ENCODE assay signal across 8 cellular contexts in the genomic region with DNA sequence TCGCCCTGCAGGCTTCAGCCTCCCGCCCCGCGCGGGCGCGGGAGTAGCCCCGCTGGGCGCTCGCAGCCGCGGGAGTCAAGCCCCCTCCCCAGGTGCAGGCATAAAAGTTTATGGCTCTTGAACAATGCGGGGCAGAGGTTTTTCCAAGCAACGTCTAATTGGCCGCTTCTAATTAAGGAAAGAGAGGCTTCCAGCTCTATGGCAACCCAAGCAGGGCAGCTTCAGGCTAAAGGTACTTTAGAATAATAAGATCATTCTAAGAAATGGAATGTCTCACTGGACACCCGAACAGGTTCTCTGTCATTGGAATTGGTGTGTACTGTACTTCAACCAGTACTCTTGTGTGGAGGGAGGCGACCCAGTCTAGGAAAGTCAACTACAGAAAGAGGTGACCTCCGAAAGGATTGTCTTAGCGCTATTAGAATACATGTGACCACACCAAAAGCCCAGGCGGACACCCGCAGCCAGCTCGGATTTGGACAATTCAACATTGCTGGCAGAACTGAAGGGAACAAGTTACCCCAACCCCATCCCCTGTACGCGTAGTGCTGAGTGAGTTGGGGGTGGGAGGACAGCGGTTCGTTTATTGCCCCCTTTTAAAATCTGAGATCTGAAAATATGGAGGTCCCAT. TPM values are rescaled to one million over a fixed set of nuclear protein-coding genes. Genes with fewer than 3 reads are reported as not detected.
DNase-seq lines count a peak whose midpoint lies in the region; ATAC-seq and TF ChIP-seq lines count a peak whose summit lies in the region.

No MANE protein-coding gene starts in this region.

- H3K27ac ChIP-seq in SJSA1 (no peak overlapping the region), adrenal gland (no peak overlapping the region)

- TF ChIP-seq CTCF in GM13976 (IDR thresholded peaks at IDR 0.05; ENCODE audit: borderline replicate concordance, control extremely low read depth, extremely low read depth, insufficient read depth, missing control alignments) (no peak), glutamatergic neuron (IDR thresholded peaks at IDR 0.05; ENCODE audit: partially characterized antibody, unreplicated experiment) (no peak), adrenal gland (IDR thresholded peaks at IDR 0.05) (no peak)

- H3K4me1 ChIP-seq in SJSA1 (replicated peaks): peaks cover 24% of the 10 kb centered on the region
- H3K4me1 ChIP-seq in adrenal gland (replicated peaks in 1 of 2): peaks cover 4 to 27% of the 10 kb centered on the region in 2 donors

- H3K36me3 ChIP-seq in SJSA1: no peaks in the 10 kb centered on the region; the same call in 1 of the 2 replicates
- H3K36me3 ChIP-seq in adrenal gland (replicated peaks in 1 of 2): no peaks in the 10 kb centered on the region

- 1 to 6% (median 3%) methylated on average over 14 to 26 of the region's 26 CpGs for WGBS in adrenal gland, 4 donors

- peak overlapping the region; percentile 45 for H3K4me3 ChIP-seq in SJSA1
- H3K4me3 ChIP-seq in skeletal muscle cell (ENCODE audit: low read depth, low read length): peak overlapping the region; percentile 46
- H3K4me3 ChIP-seq in adrenal gland: peak overlapping the region in 2 of 4 donors; percentile 5 to 43

- H3K4me3 Mint-ChIP-seq in glutamatergic neuron (ENCODE audit: unreplicated experiment): peak overlapping the region; percentile 72

- intact Hi-C loops in adrenal gland (cut with DNase I): no loop called here

- H3K4me1 Mint-ChIP-seq in glutamatergic neuron (ENCODE audit: low read depth, unreplicated experiment): peaks cover 9% of the 10 kb centered on the region

- DNase-seq in GM13976 (ENCODE audit: low spot score) (peak; percentile 40), SJSA1 (ENCODE audit: low read depth in 1 of 2, low spot score in 2 of 2) (no peak), glutamatergic neuron (no peak), skeletal muscle cell (ENCODE audit: low read depth) (no peak), pons (ENCODE audit: low spot score) (no peak), OCI-M2 (lab: John Stamatoyannopoulos, UW; ENCODE audit: unreplicated experiment) (no peak), adrenal gland (no peak)

- ATAC-seq in HG02840 (IDR thresholded peaks at IDR 0.05; ENCODE audit: low FRiP score, unreplicated experiment): no peak

- in situ Hi-C loops in GM13976 (cut with MboI; ENCODE audit: low sequenced_read_pairs, unreplicated experiment): no loop called here

- TF ChIP-seq POLR2A in adrenal gland (IDR thresholded peaks at IDR 0.05): no peak

- H3K36me3 Mint-ChIP-seq in glutamatergic neuron (ENCODE audit: unreplicated experiment): no peaks in the 10 kb centered on the region

- no peaks in the 10 kb centered on the region for H3K9me3 ChIP-seq in SJSA1 (replicated peaks)
- H3K9me3 ChIP-seq in adrenal gland (replicated peaks in 1 of 3): no peaks in the 10 kb centered on the region

- no peak overlapping the region for H3K27ac Mint-ChIP-seq in glutamatergic neuron (ENCODE audit: unreplicated experiment)

- H3K27me3 ChIP-seq in SJSA1 (replicated peaks): peaks cover 92% of the 10 kb centered on the region
- H3K27me3 ChIP-seq in adrenal gland: peaks cover 98% of the 10 kb centered on the region

- peaks cover 11% of the 10 kb centered on the region for H3K9me3 Mint-ChIP-seq in glutamatergic neuron (ENCODE audit: unreplicated experiment)

- H3K27me3 Mint-ChIP-seq in glutamatergic neuron (ENCODE audit: unreplicated experiment): peaks cover 19% of the 10 kb centered on the region

RNA-seq across cellular contexts. Expression of a gene that starts 12.5 kb away (rescaled TPM):
- 0.03 TPM in 1 of 2 replicates, not detected in the other for total RNA-seq in SJSA1 (2014; rRNA removed; shearing (Covaris generic))
- total RNA-seq in glutamatergic neuron (ENCODE audit: unreplicated experiment) (2.0 TPM), adrenal gland (10 to 100 TPM in 1 of 8 donors, 1 to 10 TPM in 3, under 1 TPM in 4; 0.46 to 17.3 (median 1.0) TPM)
- under 1 TPM; 0.40 to 0.93 (median 0.40) TPM for polyA plus RNA-seq in adrenal gland
